19 cellular contexts compared by ENCODE assay signal in genomic region chr1:56415720-56416119, GRCh38.
DNase-seq lines count a peak whose midpoint lies in the region; ATAC-seq, FAIRE-seq and TF ChIP-seq lines count a peak whose summit lies in the region.
"Had no signal": no experiment of that assay in that cellular context is flagged by ENCODE, and none has a peak within 500 bp of the region (broad histone marks: within the 10 kb centered on the region; RNA-seq: fewer than 3 reads in every experiment).

No MANE protein-coding gene starts in this region.

- no peak overlapping the region for H3K9ac ChIP-seq in mesenchymal stem cell (ENCODE audit: low read length)
- H3K9ac ChIP-seq: BLaER1 had no signal

- H2AK5ac ChIP-seq in mesenchymal stem cell (ENCODE audit: low read length, severe bottlenecking): no peak overlapping the region

- H3K4me1 ChIP-seq in hepatocyte (ENCODE audit: insufficient read depth) (peaks cover 34% of the 10 kb centered on the region), mesenchymal stem cell (ENCODE audit: control insufficient read depth, insufficient read depth, low read depth, low read length) (no peaks in the 10 kb centered on the region), prostate gland (replicated peaks) (peaks cover 2% of the 10 kb centered on the region), GM23338 (ENCODE audit: insufficient read depth) (peaks cover 5% of the 10 kb centered on the region; the same call in 1 of the 2 replicates)

- H2BK12ac ChIP-seq in mesenchymal stem cell (ENCODE audit: low read length in 2 of 2): peak overlapping the region in 1 of 2 experiments; percentile 29

- H3K4me3 Mint-ChIP-seq in Calu3 (ENCODE audit: low read depth, unreplicated experiment) (no peak overlapping the region), GM23338 (no peak overlapping the region)
- no peak overlapping the region for H3K4me3 Mint-ChIP-seq in activated CD4-positive, alpha-beta memory T cell treated with anti-CD3 and anti-CD28 coated beads for 36 hours
- H3K4me3 Mint-ChIP-seq: CD4-positive, CD25-positive, alpha-beta regulatory T cell; HFFc6 had no signal

- no peaks in the 10 kb centered on the region for H3F3A ChIP-seq in GM23338 (replicated peaks; ENCODE audit: low read depth)

- no peak overlapping the region for H4K91ac ChIP-seq in mesenchymal stem cell (ENCODE audit: low read length)

- H3K14ac ChIP-seq in mesenchymal stem cell (ENCODE audit: low read length in 2 of 2): no peak overlapping the region

- H3K4me3 ChIP-seq in hepatocyte (no peak overlapping the region), mesenchymal stem cell (ENCODE audit: insufficient read depth in 1 of 2, low read depth in 1 of 2, low read length in 2 of 2) (no peak overlapping the region), prostate gland (no peak overlapping the region), GM23338 (no peak overlapping the region)
- H3K4me3 ChIP-seq: BLaER1, GM12878, K562 had no signal

- no peaks in the 10 kb centered on the region for H3K36me3 ChIP-seq in hepatocyte (replicated peaks; ENCODE audit: insufficient read depth, low read depth)
- no peaks in the 10 kb centered on the region for H3K36me3 ChIP-seq in mesenchymal stem cell (ENCODE audit: control insufficient read depth in 1 of 2, insufficient read depth in 2 of 2, low read depth in 1 of 2, low read length in 2 of 2)
- no peaks in the 10 kb centered on the region for H3K36me3 ChIP-seq in prostate gland
- H3K36me3 ChIP-seq in GM23338 (ENCODE audit: insufficient read depth): no peaks in the 10 kb centered on the region
- H3K36me3 ChIP-seq: BLaER1 had no signal

- peak overlapping the region; percentile 19 for H2BK15ac ChIP-seq in mesenchymal stem cell (ENCODE audit: low read depth, poor library complexity, severe bottlenecking)

- peak; percentile 17 for FAIRE-seq in urothelium cell line (lab: Jason Lieb, UNC)
- FAIRE-seq: GM12878, GM18507, H1, HTR-8/SVneo, K562 had no signal

- TF ChIP-seq POLR2A in prostate gland (IDR thresholded peaks at IDR 0.05): no peak

- H3K9me2 ChIP-seq in hepatocyte (replicated peaks; ENCODE audit: insufficient read depth): no peaks in the 10 kb centered on the region
- no peaks in the 10 kb centered on the region for H3K9me2 ChIP-seq in GM23338 (ENCODE audit: insufficient read depth)

- H3K9me3 ChIP-seq in hepatocyte (ENCODE audit: low read depth) (no peaks in the 10 kb centered on the region), mesenchymal stem cell (ENCODE audit: control insufficient read depth, low read length) (no peaks in the 10 kb centered on the region), prostate gland (no peaks in the 10 kb centered on the region)
- H3K9me3 ChIP-seq: BLaER1 had no signal

- no peaks in the 10 kb centered on the region for H3K27me3 ChIP-seq in hepatocyte
- peaks cover 0 to 8% of the 10 kb centered on the region in 2 experiments for H3K27me3 ChIP-seq in mesenchymal stem cell (ENCODE audit: control insufficient read depth in 1 of 2, insufficient read depth in 1 of 2, low read length in 2 of 2)
- no peaks in the 10 kb centered on the region for H3K27me3 ChIP-seq in prostate gland (replicated peaks; ENCODE audit: insufficient read depth)
- H3K27me3 ChIP-seq in GM23338 (ENCODE audit: insufficient read depth): no peaks in the 10 kb centered on the region
- H3K27me3 ChIP-seq: BLaER1 had no signal

- ATAC-seq in GM18858 (IDR thresholded peaks at IDR 0.05; ENCODE audit: unreplicated experiment) (no peak), GM23338 (no peak)
- ATAC-seq: K562 had no signal

- H4K8ac ChIP-seq in mesenchymal stem cell (ENCODE audit: low read length): no peak overlapping the region

- no peak overlapping the region for H2BK120ac ChIP-seq in mesenchymal stem cell (ENCODE audit: low read depth, low read length)

- intact Hi-C loops in Calu3 (cut with micrococcal nuclease; ENCODE audit: unreplicated experiment): loop anchor here (10.0 kb wide), 1 partner anchor 289 kb away; no protein-coding TSS in a partner anchor
- intact Hi-C loops in activated CD4-positive, alpha-beta memory T cell treated with anti-CD3 and anti-CD28 coated beads for 36 hours (cut with micrococcal nuclease): no loop called here
- intact Hi-C loops in prostate gland (cut with DNase I): no loop called here

- no peaks in the 10 kb centered on the region for H3K79me1 ChIP-seq in mesenchymal stem cell (replicated peaks; ENCODE audit: low read length, poor library complexity, severe bottlenecking)

- H4K20me1 ChIP-seq in hepatocyte (ENCODE audit: insufficient read depth, poor library complexity, severe bottlenecking) (no peaks in the 10 kb centered on the region), GM23338 (replicated peaks; ENCODE audit: insufficient read depth) (no peaks in the 10 kb centered on the region)
- H4K20me1 ChIP-seq: BLaER1 had no signal

- CTCF ChIA-PET in Calu3 (lab: Charles Lee): no interaction called here
- CTCF ChIA-PET in activated CD4-positive, alpha-beta memory T cell treated with anti-CD3 and anti-CD28 coated beads for 36 hours (lab: Charles Lee): no interaction called here

- H3K27ac Mint-ChIP-seq in Calu3 (ENCODE audit: unreplicated experiment): peak overlapping the region; percentile 56
- no peak overlapping the region for H3K27ac Mint-ChIP-seq in activated CD4-positive, alpha-beta memory T cell treated with anti-CD3 and anti-CD28 coated beads for 36 hours
- no peak overlapping the region for H3K27ac Mint-ChIP-seq in GM23338
- H3K27ac Mint-ChIP-seq: CD4-positive, CD25-positive, alpha-beta regulatory T cell; HFFc6 had no signal

- H3K23ac ChIP-seq in mesenchymal stem cell (ENCODE audit: low read length in 2 of 2): no peak overlapping the region

- H3K9me3 Mint-ChIP-seq in Calu3 (ENCODE audit: low read depth, unreplicated experiment): no peaks in the 10 kb centered on the region
- no peaks in the 10 kb centered on the region for H3K9me3 Mint-ChIP-seq in activated CD4-positive, alpha-beta memory T cell treated with anti-CD3 and anti-CD28 coated beads for 36 hours
- no peaks in the 10 kb centered on the region for H3K9me3 Mint-ChIP-seq in GM23338

- POLR2A ChIA-PET in activated CD4-positive, alpha-beta memory T cell treated with anti-CD3 and anti-CD28 coated beads for 36 hours (lab: Charles Lee): no interaction called here

- BruUV-seq in Calu3 (replicated peaks; lab: Mats Ljungman, UMichigan): no TSS peak

- no peak overlapping the region for H3K18ac ChIP-seq in mesenchymal stem cell (ENCODE audit: low read depth in 1 of 2, low read length in 2 of 2)

- H3K27ac ChIP-seq in hepatocyte (peak overlapping the region; percentile 81), mesenchymal stem cell (ENCODE audit: low read length, poor library complexity, severe bottlenecking) (no peak overlapping the region), prostate gland (no peak overlapping the region), GM23338 (ENCODE audit: low read depth) (no peak overlapping the region)
- H3K27ac ChIP-seq: BLaER1 had no signal

- H2BK5ac ChIP-seq in mesenchymal stem cell (ENCODE audit: low read depth, low read length, poor library complexity, severe bottlenecking): no peak overlapping the region

- H3K4ac ChIP-seq in mesenchymal stem cell (ENCODE audit: low read depth in 1 of 2, low read length in 2 of 2): no peak overlapping the region

- H3K4me2 ChIP-seq in hepatocyte: peak overlapping the region; percentile 23
- no peak overlapping the region for H3K4me2 ChIP-seq in mesenchymal stem cell (ENCODE audit: low read length, poor library complexity, severe bottlenecking)
- no peak overlapping the region for H3K4me2 ChIP-seq in GM23338
- H3K4me2 ChIP-seq: BLaER1 had no signal

- peaks cover 3% of the 10 kb centered on the region for H3K36me3 Mint-ChIP-seq in Calu3 (ENCODE audit: insufficient read depth, unreplicated experiment)
- H3K36me3 Mint-ChIP-seq in activated CD4-positive, alpha-beta memory T cell treated with anti-CD3 and anti-CD28 coated beads for 36 hours: no peaks in the 10 kb centered on the region
- H3K36me3 Mint-ChIP-seq in GM23338 (ENCODE audit: low read depth): no peaks in the 10 kb centered on the region; the same call in 2 of the 3 replicates
- H3K36me3 Mint-ChIP-seq: CD4-positive, CD25-positive, alpha-beta regulatory T cell had no signal

- peaks cover 32% of the 10 kb centered on the region for H3K4me1 Mint-ChIP-seq in Calu3 (ENCODE audit: low read depth, unreplicated experiment)
- H3K4me1 Mint-ChIP-seq in activated CD4-positive, alpha-beta memory T cell treated with anti-CD3 and anti-CD28 coated beads for 36 hours (ENCODE audit: low read depth): no peaks in the 10 kb centered on the region
- H3K4me1 Mint-ChIP-seq in GM23338: peaks cover 19% of the 10 kb centered on the region
- H3K4me1 Mint-ChIP-seq: CD4-positive, CD25-positive, alpha-beta regulatory T cell had no signal

- DNase-seq in Calu3 (no peak), hepatocyte (ENCODE audit: low spot score) (no peak), mesenchymal stem cell (no peak), urothelium cell line (ENCODE audit: low spot score) (no peak), prostate gland (ENCODE audit: low spot score) (no peak), GM23338 (ENCODE audit: low spot score) (no peak)
- no peak for DNase-seq in activated CD4-positive, alpha-beta memory T cell treated with anti-CD3 and anti-CD28 coated beads for 36 hours
- DNase-seq: AML-193; CD4-positive, CD25-positive, alpha-beta regulatory T cell; DMS79; HCEC 1CT; HFFc6 had no signal

- 75% methylated on average over 4 of the region's 4 CpGs for WGBS in hepatocyte (ENCODE audit: low lambda C conversion rate, missing lambda C conversion rate)
- 100% methylated on average over 4 of the region's 4 CpGs for WGBS in mesenchymal stem cell
- 74% methylated on average over 4 of the region's 4 CpGs for WGBS in prostate gland

- TF ChIP-seq CTCF in Calu3 (IDR thresholded peaks at IDR 0.05; ENCODE audit: unreplicated experiment) (no peak), hepatocyte (IDR thresholded peaks at IDR 0.05; ENCODE audit: poor library complexity) (no peak), prostate gland (IDR thresholded peaks at IDR 0.05) (no peak), GM23338 (conservative IDR thresholded peaks at IDR 0.05; ENCODE audit: low read depth in 2 of 2) (no peak)

- H2AFZ ChIP-seq in hepatocyte: no peak overlapping the region
- H2AFZ ChIP-seq in mesenchymal stem cell (ENCODE audit: low read depth, low read length): no peak overlapping the region
- H2AFZ ChIP-seq in GM23338: no peak overlapping the region

- H3K27me3 Mint-ChIP-seq in Calu3 (ENCODE audit: unreplicated experiment) (no peaks in the 10 kb centered on the region), GM23338 (ENCODE audit: insufficient read depth, low read depth, poor library complexity) (peaks cover 11% of the 10 kb centered on the region)
- H3K27me3 Mint-ChIP-seq in activated CD4-positive, alpha-beta memory T cell treated with anti-CD3 and anti-CD28 coated beads for 36 hours: peaks cover 2% of the 10 kb centered on the region
- H3K27me3 Mint-ChIP-seq: CD4-positive, CD25-positive, alpha-beta regulatory T cell had no signal

- H3K79me2 ChIP-seq in hepatocyte (no peaks in the 10 kb centered on the region), GM23338 (replicated peaks; ENCODE audit: insufficient read depth) (no peaks in the 10 kb centered on the region)
